ENCODE assay signal across 8 cellular contexts in genomic region chr1:66929289-66929688, GRCh38. TPM values are rescaled to one million over a fixed set of nuclear protein-coding genes. Genes with fewer than 3 reads are reported as not detected.
DNase-seq lines count a peak whose midpoint lies in the region; ATAC-seq and TF ChIP-seq lines count a peak whose summit lies in the region.

No MANE protein-coding gene starts in this region.

- H3K9ac ChIP-seq in fibroblast of lung (ENCODE audit: insufficient read depth, low read length), result no peak overlapping the region
- H3K9ac ChIP-seq in skeletal muscle satellite cell (ENCODE audit: low read depth, low read length), result peak overlapping the region; percentile 95

- ATAC-seq in GM19467 (IDR thresholded peaks at IDR 0.05; ENCODE audit: unreplicated experiment) (no peak), GM18520 (IDR thresholded peaks at IDR 0.05; ENCODE audit: unreplicated experiment) (no peak)

- peaks cover 75% of the 10 kb centered on the region for H3K79me2 ChIP-seq in fibroblast of lung (ENCODE audit: control insufficient read depth, insufficient read depth, low read length)

- no peaks in the 10 kb centered on the region for H3K36me3 ChIP-seq in HAP-1 (replicated peaks)
- H3K36me3 ChIP-seq in fibroblast of lung (ENCODE audit: control insufficient read depth, insufficient read depth, low read length), result no peaks in the 10 kb centered on the region
- no peaks in the 10 kb centered on the region for H3K36me3 ChIP-seq in skeletal muscle satellite cell (ENCODE audit: insufficient read depth, low read length)

- peak overlapping the region; percentile 90 for H3K4me3 Mint-ChIP-seq in T-helper 1 cell treated with Interleukin-12 subunit alpha and Interleukin-12 subunit beta and Interleukin-4 antibody, amounts not matched to agents 30 μg/mL and 1 μg/mL, for 36 hours

- H3K27me3 ChIP-seq in HAP-1 (ENCODE audit: low read depth) (no peaks in the 10 kb centered on the region), fibroblast of lung (ENCODE audit: control insufficient read depth, insufficient read depth, low read length) (no peaks in the 10 kb centered on the region), skeletal muscle satellite cell (ENCODE audit: control insufficient read depth, insufficient read depth, low read length) (no peaks in the 10 kb centered on the region)

- H3K4me1 ChIP-seq in HAP-1 (peaks cover 41% of the 10 kb centered on the region), fibroblast of lung (ENCODE audit: control insufficient read depth, extremely low read depth, insufficient read depth, low read length) (peaks cover 7% of the 10 kb centered on the region), skeletal muscle satellite cell (ENCODE audit: control insufficient read depth, insufficient read depth, low read length) (peaks cover 49% of the 10 kb centered on the region)

- H3K9me3 ChIP-seq in HAP-1, result no peaks in the 10 kb centered on the region
- no peaks in the 10 kb centered on the region for H3K9me3 ChIP-seq in fibroblast of lung (ENCODE audit: control insufficient read depth, insufficient read depth, low read depth, low read length)
- H3K9me3 ChIP-seq in skeletal muscle satellite cell (replicated peaks; ENCODE audit: low read length), result no peaks in the 10 kb centered on the region

- no peak for TF ChIP-seq CTCF in fibroblast of lung (conservative IDR thresholded peaks at IDR 0.05 in 1 of 2, IDR thresholded peaks at IDR 0.05 in 1 of 2; ENCODE audit: low read depth in 1 of 2, low read length in 2 of 2)

- H3K9me3 Mint-ChIP-seq in T-helper 1 cell treated with Interleukin-12 subunit alpha and Interleukin-12 subunit beta and Interleukin-4 antibody, amounts not matched to agents 30 μg/mL and 1 μg/mL, for 36 hours, result no peaks in the 10 kb centered on the region

- no peak overlapping the region for H2AFZ ChIP-seq in fibroblast of lung (ENCODE audit: low read length)

- no peaks in the 10 kb centered on the region for H3K27me3 Mint-ChIP-seq in T-helper 1 cell treated with Interleukin-12 subunit alpha and Interleukin-12 subunit beta and Interleukin-4 antibody, amounts not matched to agents 30 μg/mL and 1 μg/mL, for 36 hours (ENCODE audit: low read depth)

- no peak for DNase-seq in HAP-1 (ENCODE audit: low spot score in 2 of 2)
- no peak for DNase-seq in fibroblast of lung (ENCODE audit: low read depth in 2 of 2)
- no peak for DNase-seq in NCI-H2029 treated with DMSO at 0.1 percent for 48 hours (lab: John Stamatoyannopoulos, UW)
- DNase-seq in activated effector memory CD4-positive, alpha-beta T cell treated with anti-CD3 and anti-CD28 coated beads, Interleukin-2, amount 50 U/mL, for 16 hours, result no peak

- no peaks in the 10 kb centered on the region for H4K20me1 ChIP-seq in fibroblast of lung (ENCODE audit: control insufficient read depth, extremely low read depth, insufficient read depth, low read length)

- peaks cover 50% of the 10 kb centered on the region for H3K4me1 Mint-ChIP-seq in T-helper 1 cell treated with Interleukin-12 subunit alpha and Interleukin-12 subunit beta and Interleukin-4 antibody, amounts not matched to agents 30 μg/mL and 1 μg/mL, for 36 hours (ENCODE audit: low read depth)

- H3K4me3 ChIP-seq in HAP-1, result peak overlapping the region; percentile 78
- H3K4me3 ChIP-seq in fibroblast of lung (replicated peaks in 1 of 4; ENCODE audit: control extremely low read depth in 1 of 4, insufficient read depth in 1 of 4, low read depth in 3 of 4, low read length in 4 of 4), result peak overlapping the region; percentile 42 to 91 (median 78)
- peak overlapping the region; percentile 91 for H3K4me3 ChIP-seq in skeletal muscle satellite cell (ENCODE audit: low read length)

- peak overlapping the region; percentile 90 for H3K27ac ChIP-seq in fibroblast of lung (ENCODE audit: insufficient read depth, low read length)

- in situ Hi-C loops in HAP-1 (cut with MboI; ENCODE audit: low sequenced_read_pairs), result no loop called here

- H3K36me3 Mint-ChIP-seq in T-helper 1 cell treated with Interleukin-12 subunit alpha and Interleukin-12 subunit beta and Interleukin-4 antibody, amounts not matched to agents 30 μg/mL and 1 μg/mL, for 36 hours (ENCODE audit: low read depth), result peaks cover 7% of the 10 kb centered on the region

- H3K27ac Mint-ChIP-seq in T-helper 1 cell treated with Interleukin-12 subunit alpha and Interleukin-12 subunit beta and Interleukin-4 antibody, amounts not matched to agents 30 μg/mL and 1 μg/mL, for 36 hours, result peak overlapping the region; percentile 87

- H3K4me2 ChIP-seq in fibroblast of lung (ENCODE audit: extremely low read depth, insufficient read depth, low read length) (peak overlapping the region; percentile 73), skeletal muscle satellite cell (ENCODE audit: low read length) (peak overlapping the region; percentile 85)

RNA-seq across cellular contexts. Expression of gene MIER1, which starts 4.5 kb away (rescaled TPM):
- total RNA-seq in fibroblast of lung, result 35.5 and 35.7 TPM in 2 replicates
- polyA plus RNA-seq in fibroblast of lung, result 23.1 and 31.3 TPM in 2 replicates
- 18.0 and 26.1 TPM in 2 replicates for polyA plus RNA-seq in fibroblast of lung (2012)
- polyA minus RNA-seq in fibroblast of lung (ENCODE audit: low replicate concordance), result 1.5 and 4.3 TPM in 2 replicates
- 16.8 and 19.0 TPM in 2 replicates for total RNA-seq in skeletal muscle satellite cell (2012; rRNA removed)

RNA-seq across cellular contexts. Expression of gene DNAI4, which starts 4.6 kb away (rescaled TPM):
- 10.8 and 12.1 TPM in 2 replicates for total RNA-seq in fibroblast of lung
- 1.6 and 2.0 TPM in 2 replicates for polyA plus RNA-seq in fibroblast of lung
- 0.81 and 1.1 TPM in 2 replicates for polyA plus RNA-seq in fibroblast of lung (2012)
- polyA minus RNA-seq in fibroblast of lung (ENCODE audit: low replicate concordance), result not detected in 2 replicates
- total RNA-seq in skeletal muscle satellite cell (2012; rRNA removed), result 2.3 and 2.8 TPM in 2 replicates
